ENCODE assay signal across 22 cellular contexts in the genomic region with DNA sequence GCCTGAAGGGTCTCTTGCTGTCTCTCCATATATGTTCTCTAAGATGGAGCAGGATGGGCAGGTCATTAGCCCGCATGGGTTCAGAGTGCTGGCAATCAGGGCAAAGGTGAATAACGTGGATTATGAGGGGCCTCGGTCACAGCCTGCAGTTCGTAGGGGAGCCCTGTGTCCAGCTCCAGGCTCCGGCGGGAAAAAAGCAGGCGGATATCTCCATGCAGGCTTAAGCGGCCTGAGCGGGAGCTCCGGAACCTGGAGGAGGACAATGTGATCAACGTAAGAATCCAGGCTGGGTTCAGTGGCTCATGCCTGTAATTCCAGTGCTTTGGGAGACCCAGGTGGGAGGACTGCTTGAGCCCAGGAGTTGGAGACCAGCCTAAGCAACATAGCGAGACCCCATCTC. TPM values are rescaled to one million over a fixed set of nuclear protein-coding genes. Genes with fewer than 3 reads are reported as not detected.
DNase-seq lines count a peak whose midpoint lies in the region; ATAC-seq lines count a peak whose summit lies in the region.
"Had no signal": no experiment of that assay in that cellular context is flagged by ENCODE, and none has a peak within 500 bp of the region (broad histone marks: within the 10 kb centered on the region; RNA-seq: fewer than 3 reads in every experiment).

No MANE protein-coding gene starts in this region.

- ATAC-seq in T-helper 17 cell (no peak), left cardiac atrium (no peak)
- ATAC-seq: GM12878, K562, Panc1 had no signal

- H3K27me3 Mint-ChIP-seq in T-helper 2 cell treated with Interferon-gamma antibody and Interleukin-4, amounts not matched to agents 5 μg/mL and 100 μg/mL, for 36 hours (ENCODE audit: low read depth): peaks cover 2% of the 10 kb centered on the region
- H3K27me3 Mint-ChIP-seq in T-helper 17 cell: no peaks in the 10 kb centered on the region
- H3K27me3 Mint-ChIP-seq: CD4-positive, CD25-positive, alpha-beta regulatory T cell had no signal

- intact Hi-C loops in posterior vena cava (cut with DNase I) (loop anchor here in 1 of 2 donors (10.0 kb wide), 1 partner anchor 740 kb away; no protein-coding TSS in a partner anchor), left cardiac atrium (cut with DNase I) (no loop called here)

- H3K27ac Mint-ChIP-seq in T-helper 2 cell treated with Interferon-gamma antibody and Interleukin-4, amounts not matched to agents 5 μg/mL and 100 μg/mL, for 36 hours: peak overlapping the region; percentile 52
- peak overlapping the region; percentile 97 for H3K27ac Mint-ChIP-seq in T-helper 17 cell
- H3K27ac Mint-ChIP-seq: CD4-positive, CD25-positive, alpha-beta regulatory T cell had no signal

- no peaks in the 10 kb centered on the region for H3K9me3 ChIP-seq in T-helper 17 cell (ENCODE audit: control insufficient read depth, low read length, poor library complexity, severe bottlenecking)
- H3K9me3 ChIP-seq: BE2C had no signal

- H3K4me1 Mint-ChIP-seq in T-helper 2 cell treated with Interferon-gamma antibody and Interleukin-4, amounts not matched to agents 5 μg/mL and 100 μg/mL, for 36 hours (ENCODE audit: low read depth): peaks cover 24% of the 10 kb centered on the region
- H3K4me1 Mint-ChIP-seq in T-helper 17 cell: peaks cover 31% of the 10 kb centered on the region

- no peaks in the 10 kb centered on the region for H3K9me3 Mint-ChIP-seq in T-helper 2 cell treated with Interferon-gamma antibody and Interleukin-4, amounts not matched to agents 5 μg/mL and 100 μg/mL, for 36 hours
- H3K9me3 Mint-ChIP-seq: CD4-positive, CD25-positive, alpha-beta regulatory T cell had no signal

- H3K4me3 Mint-ChIP-seq in T-helper 2 cell treated with Interferon-gamma antibody and Interleukin-4, amounts not matched to agents 5 μg/mL and 100 μg/mL, for 36 hours: no peak overlapping the region
- H3K4me3 Mint-ChIP-seq in T-helper 17 cell: no peak overlapping the region

- peaks cover 36% of the 10 kb centered on the region for H3K36me3 Mint-ChIP-seq in T-helper 2 cell treated with Interferon-gamma antibody and Interleukin-4, amounts not matched to agents 5 μg/mL and 100 μg/mL, for 36 hours (ENCODE audit: low read depth)
- peaks cover 15% of the 10 kb centered on the region for H3K36me3 Mint-ChIP-seq in T-helper 17 cell (ENCODE audit: low read depth)

- no peak for DNase-seq in T-helper 2 cell treated with Interferon-gamma antibody and Interleukin-4, amounts not matched to agents 5 μg/mL and 100 μg/mL, for 36 hours (ENCODE audit: low spot score)
- no peak for DNase-seq in T-helper 2 cell
- DNase-seq in T-helper 17 cell: no peak
- DNase-seq in islet precursor cell: peak; percentile 31
- DNase-seq in posterior vena cava (ENCODE audit: low spot score): peak; percentile 81
- no peak for DNase-seq in left cardiac atrium
- DNase-seq in NCI-H2107 (lab: John Stamatoyannopoulos, UW): no peak
- no peak for DNase-seq in hepatic stellate cell (ENCODE audit: low spot score)
- DNase-seq: BE2C; Calu3; CD4-positive, CD25-positive, alpha-beta regulatory T cell; DMS53; EL; NCI-H1092 treated with DMSO at 0.1 percent for 48 hours; NCI-H146; NCI-H2029 treated with DMSO at 0.1 percent for 48 hours; NCI-H2171 treated with DMSO at 0.1 percent for 48 hours; NCI-H446 treated with DMSO at 0.1 percent for 48 hours; NCI-H69 had no signal

RNA-seq across cellular contexts. Expression of a gene that starts 2.2 kb away (rescaled TPM):
- total RNA-seq in T-helper 17 cell: 10 to 100 TPM; 41.0 to 44.2 TPM
- total RNA-seq in posterior vena cava: 10 to 100 TPM; 67.9 to 71.6 TPM
- total RNA-seq in left cardiac atrium: 10 to 100 TPM; 95.7 to 97.4 TPM

RNA-seq across cellular contexts. Expression of a gene that starts 8.7 kb away (rescaled TPM):
- 10 to 100 TPM; 19.1 to 20.4 TPM for total RNA-seq in T-helper 17 cell
- 10 to 100 TPM; 11.8 to 15.3 TPM for total RNA-seq in posterior vena cava
- 10 to 100 TPM; 10.9 to 11.5 TPM for total RNA-seq in left cardiac atrium

RNA-seq across cellular contexts. Expression of a gene that starts 10.5 kb away (rescaled TPM):
- total RNA-seq in T-helper 17 cell: 10 to 100 TPM in 1 of 2 donors, 1 to 10 TPM in 1; 9.8 to 11.6 TPM
- total RNA-seq in posterior vena cava: 10 to 100 TPM; 21.6 to 26.5 TPM
- 10 to 100 TPM; 13.6 to 17.9 TPM for total RNA-seq in left cardiac atrium

RNA-seq across cellular contexts. Expression of a gene that starts 25.4 kb away (rescaled TPM):
- 10 to 100 TPM; 18.8 to 23.6 TPM for total RNA-seq in T-helper 17 cell
- 1 to 10 TPM; 8.0 to 8.9 TPM for total RNA-seq in posterior vena cava
- total RNA-seq in left cardiac atrium: 1 to 10 TPM; 3.7 to 8.2 TPM

RNA-seq across cellular contexts. Expression of a gene that starts 32.7 kb away (rescaled TPM):
- total RNA-seq in T-helper 17 cell (100 to 1,000 TPM; 222 to 238 TPM), posterior vena cava (100 to 1,000 TPM; 138 to 179 TPM), left cardiac atrium (100 to 1,000 TPM; 171 to 234 TPM)

Comparison
In these comparisons a context has a peak if more than half of its experiments do, and no peak if none do; other contexts are left out.
1. DNase-seq: peak in islet precursor cell (single experiment) and posterior vena cava (single experiment); none in T-helper 2 cell treated with Interferon-gamma antibody and Interleukin-4, amounts not matched to agents 5 μg/mL and 100 μg/mL, for 36 hours (single experiment), T-helper 2 cell (0 of 5), T-helper 17 cell (0 of 3), left cardiac atrium (single experiment), NCI-H2107 (single experiment) and hepatic stellate cell (single experiment).